ENCODE assay signal across 30 cellular contexts in genomic region chr7:16089801-16090200, GRCh38.
"Had no signal": no experiment of that assay in that cellular context is flagged by ENCODE, and none has a peak within 500 bp of the region (broad histone marks: within the 10 kb centered on the region; RNA-seq: fewer than 3 reads in every experiment).

No MANE protein-coding gene starts in this region.

- ATAC-seq: activated CD4-positive, alpha-beta T cell treated with anti-CD3 and anti-CD28 coated beads for 36 hours; activated naive CD4-positive, alpha-beta T cell treated with anti-CD3 and anti-CD28 coated beads, Interleukin-2, amount 50 U/mL, for 72 hours; activated T-cell treated with anti-CD3 and anti-CD28 coated beads, Interleukin-2, amount 50 U/mL, for 72 hours; esophagus mucosa; T-helper 17 cell had no signal

- H3K36me3 Mint-ChIP-seq: activated naive CD4-positive, alpha-beta T cell treated with anti-CD3 and anti-CD28 coated beads, Interleukin-2, amount 10 ng/mL, durations not matched to agents 7 days and 5 days; activated naive CD4-positive, alpha-beta T cell treated with anti-CD3 and anti-CD28 coated beads, Interleukin-2, amount 50 U/mL, for 72 hours; activated naive CD8-positive, alpha-beta T cell treated with anti-CD3 and anti-CD28 coated beads, Interleukin-2, amount 10 ng/mL, durations not matched to agents 7 days and 5 days; brain had no signal

- H3K27me3 Mint-ChIP-seq: activated CD4-positive, alpha-beta memory T cell treated with anti-CD3 and anti-CD28 coated beads, Interleukin-2, amount 10 ng/mL, durations not matched to agents 7 days and 5 days; activated CD4-positive, alpha-beta T cell treated with anti-CD3 and anti-CD28 coated beads for 36 hours; activated CD4-positive, alpha-beta T cell treated with anti-CD3 and anti-CD28 coated beads, Interleukin-2, amount 10 ng/mL, durations not matched to agents 7 days and 5 days; activated naive CD4-positive, alpha-beta T cell treated with anti-CD3 and anti-CD28 coated beads, Interleukin-2, amount 10 ng/mL, durations not matched to agents 7 days and 5 days; activated naive CD8-positive, alpha-beta T cell treated with anti-CD3 and anti-CD28 coated beads, Interleukin-2, amount 10 ng/mL, durations not matched to agents 7 days and 5 days; activated T-cell treated with anti-CD3 and anti-CD28 coated beads, Interleukin-2, amount 50 U/mL, for 24 hours; brain; dendritic cell treated with granulocyte-macrophage colony-stimulating factor and Interleukin-4, amounts not matched to agents 40 ng/mL and 50 ng/mL, for 4 days; T-helper 17 cell had no signal

- H3K4me3 ChIP-seq: ascending aorta, breast epithelium, coronary artery, dorsolateral prefrontal cortex had no signal

- H3K27ac Mint-ChIP-seq: activated CD4-positive, alpha-beta memory T cell treated with anti-CD3 and anti-CD28 coated beads, Interleukin-2, amount 10 ng/mL, durations not matched to agents 7 days and 5 days; activated CD4-positive, alpha-beta T cell treated with anti-CD3 and anti-CD28 coated beads for 36 hours; activated CD4-positive, alpha-beta T cell treated with anti-CD3 and anti-CD28 coated beads, Interleukin-2, amount 10 ng/mL, durations not matched to agents 7 days and 5 days; activated naive CD4-positive, alpha-beta T cell treated with anti-CD3 and anti-CD28 coated beads, Interleukin-2, amount 10 ng/mL, durations not matched to agents 7 days and 5 days; activated naive CD4-positive, alpha-beta T cell treated with anti-CD3 and anti-CD28 coated beads, Interleukin-2, amount 50 U/mL, for 72 hours; activated naive CD8-positive, alpha-beta T cell treated with anti-CD3 and anti-CD28 coated beads, Interleukin-2, amount 10 ng/mL, durations not matched to agents 7 days and 5 days; activated T-cell treated with anti-CD3 and anti-CD28 coated beads, Interleukin-2, amount 50 U/mL, for 24 hours; activated T-cell treated with anti-CD3 and anti-CD28 coated beads, Interleukin-2, amount 50 U/mL, for 72 hours; brain; dendritic cell treated with granulocyte-macrophage colony-stimulating factor and Interleukin-4, amounts not matched to agents 40 ng/mL and 50 ng/mL, for 4 days; endodermal cell; T-helper 17 cell; T-helper 2 cell treated with Interferon-gamma antibody and Interleukin-4, amounts not matched to agents 5 μg/mL and 100 μg/mL, for 36 hours had no signal

- H3K4me1 ChIP-seq: ascending aorta, breast epithelium had no signal

- H3K9me3 ChIP-seq: ascending aorta, breast epithelium had no signal

- H3K9me3 Mint-ChIP-seq: activated CD4-positive, alpha-beta memory T cell treated with anti-CD3 and anti-CD28 coated beads, Interleukin-2, amount 10 ng/mL, durations not matched to agents 7 days and 5 days; activated CD4-positive, alpha-beta T cell treated with anti-CD3 and anti-CD28 coated beads, Interleukin-2, amount 10 ng/mL, durations not matched to agents 7 days and 5 days; activated naive CD4-positive, alpha-beta T cell treated with anti-CD3 and anti-CD28 coated beads, Interleukin-2, amount 10 ng/mL, durations not matched to agents 7 days and 5 days; activated naive CD4-positive, alpha-beta T cell treated with anti-CD3 and anti-CD28 coated beads, Interleukin-2, amount 50 U/mL, for 72 hours; activated naive CD8-positive, alpha-beta T cell treated with anti-CD3 and anti-CD28 coated beads, Interleukin-2, amount 10 ng/mL, durations not matched to agents 7 days and 5 days; activated T-cell treated with anti-CD3 and anti-CD28 coated beads, Interleukin-2, amount 50 U/mL, for 24 hours; activated T-cell treated with anti-CD3 and anti-CD28 coated beads, Interleukin-2, amount 50 U/mL, for 72 hours; brain; central memory CD8-positive, alpha-beta T cell; dendritic cell treated with granulocyte-macrophage colony-stimulating factor and Interleukin-4, amounts not matched to agents 40 ng/mL and 50 ng/mL, for 4 days; endodermal cell; T-helper 2 cell treated with Interferon-gamma antibody and Interleukin-4, amounts not matched to agents 5 μg/mL and 100 μg/mL, for 36 hours had no signal

- H3K4me3 Mint-ChIP-seq: activated CD4-positive, alpha-beta memory T cell treated with anti-CD3 and anti-CD28 coated beads, Interleukin-2, amount 10 ng/mL, durations not matched to agents 7 days and 5 days; activated CD4-positive, alpha-beta T cell treated with anti-CD3 and anti-CD28 coated beads for 36 hours; activated CD4-positive, alpha-beta T cell treated with anti-CD3 and anti-CD28 coated beads, Interleukin-2, amount 10 ng/mL, durations not matched to agents 7 days and 5 days; activated naive CD4-positive, alpha-beta T cell treated with anti-CD3 and anti-CD28 coated beads, Interleukin-2, amount 10 ng/mL, durations not matched to agents 7 days and 5 days; activated naive CD8-positive, alpha-beta T cell treated with anti-CD3 and anti-CD28 coated beads, Interleukin-2, amount 10 ng/mL, durations not matched to agents 7 days and 5 days; activated T-cell treated with anti-CD3 and anti-CD28 coated beads, Interleukin-2, amount 50 U/mL, for 24 hours; activated T-cell treated with anti-CD3 and anti-CD28 coated beads, Interleukin-2, amount 50 U/mL, for 72 hours; brain; central memory CD8-positive, alpha-beta T cell; dendritic cell treated with granulocyte-macrophage colony-stimulating factor and Interleukin-4, amounts not matched to agents 40 ng/mL and 50 ng/mL, for 4 days; endodermal cell; T-helper 17 cell; T-helper 2 cell treated with Interferon-gamma antibody and Interleukin-4, amounts not matched to agents 5 μg/mL and 100 μg/mL, for 36 hours had no signal

- H3K27me3 ChIP-seq: ascending aorta, breast epithelium, dorsolateral prefrontal cortex had no signal

- H3K27ac ChIP-seq: ascending aorta, breast epithelium, coronary artery, dorsolateral prefrontal cortex had no signal

- H3K36me3 ChIP-seq: ascending aorta, breast epithelium had no signal

- DNase-seq: activated CD4-positive, alpha-beta memory T cell treated with anti-CD3 and anti-CD28 coated beads, Interleukin-2, amount 10 ng/mL, durations not matched to agents 7 days and 5 days; activated CD4-positive, alpha-beta T cell treated with anti-CD3 and anti-CD28 coated beads for 36 hours; activated CD4-positive, alpha-beta T cell treated with anti-CD3 and anti-CD28 coated beads, Interleukin-2, amount 10 ng/mL, durations not matched to agents 7 days and 5 days; activated CD4-positive, alpha-beta T cell treated with anti-CD3 and anti-CD28 coated beads, Interleukin-2, amount 50 U/mL, for 4 hours; activated CD4-positive, CD25-positive, alpha-beta regulatory T cell; activated CD4-positive, CD25-positive, alpha-beta regulatory T cell treated with anti-CD3 and anti-CD28 coated beads, Interleukin-2, amount 50 U/mL, for 72 hours; activated CD8-positive, alpha-beta memory T cell treated with anti-CD3 and anti-CD28 coated beads, Interleukin-2, amount 50 U/mL, for 48 hours; activated gamma-delta T cell; activated naive CD4-positive, alpha-beta T cell; activated naive CD4-positive, alpha-beta T cell treated with anti-CD3 and anti-CD28 coated beads, Interleukin-2, amount 10 ng/mL, durations not matched to agents 7 days and 5 days; activated naive CD8-positive, alpha-beta T cell treated with anti-CD3 and anti-CD28 coated beads, Interleukin-2, amount 10 ng/mL, durations not matched to agents 7 days and 5 days; activated T-cell treated with anti-CD3 and anti-CD28 coated beads for 4 hours; activated T-cell treated with anti-CD3 and anti-CD28 coated beads, Interleukin-2, amount 50 U/mL, for 24 hours; activated T-cell treated with anti-CD3 and anti-CD28 coated beads, Interleukin-2, amount 50 U/mL, for 72 hours; dorsolateral prefrontal cortex; effector memory CD4-positive, alpha-beta T cell; endodermal cell; foreskin fibroblast; head of caudate nucleus; T-helper 17 cell; T1000 had no signal

- H3K4me1 Mint-ChIP-seq: activated CD4-positive, alpha-beta memory T cell treated with anti-CD3 and anti-CD28 coated beads, Interleukin-2, amount 10 ng/mL, durations not matched to agents 7 days and 5 days; activated CD4-positive, alpha-beta T cell treated with anti-CD3 and anti-CD28 coated beads for 36 hours; activated CD4-positive, alpha-beta T cell treated with anti-CD3 and anti-CD28 coated beads, Interleukin-2, amount 10 ng/mL, durations not matched to agents 7 days and 5 days; activated naive CD4-positive, alpha-beta T cell treated with anti-CD3 and anti-CD28 coated beads, Interleukin-2, amount 10 ng/mL, durations not matched to agents 7 days and 5 days; activated naive CD8-positive, alpha-beta T cell treated with anti-CD3 and anti-CD28 coated beads, Interleukin-2, amount 10 ng/mL, durations not matched to agents 7 days and 5 days; central memory CD8-positive, alpha-beta T cell; endodermal cell; T-helper 17 cell had no signal
